32 cellular contexts compared by ENCODE assay signal in genomic region chr5:75823811-75824210, GRCh38.
"Had no signal": no experiment of that assay in that cellular context is flagged by ENCODE, and none has a peak within 500 bp of the region (broad histone marks: within the 10 kb centered on the region; RNA-seq: fewer than 3 reads in every experiment).

No MANE protein-coding gene starts in this region.

- H3K4me3 Mint-ChIP-seq: activated CD4-positive, alpha-beta T cell treated with anti-CD3 and anti-CD28 coated beads, Interleukin-2, amount 10 ng/mL, durations not matched to agents 24 days and 14 days; activated CD8-positive, alpha-beta T cell treated with anti-CD3 and anti-CD28 coated beads for 36 hours; activated naive CD8-positive, alpha-beta T cell treated with anti-CD3 and anti-CD28 coated beads for 36 hours; activated T-cell treated with anti-CD3 and anti-CD28 coated beads, Interleukin-2, amount 50 U/mL, for 72 hours; activated T-helper 17 cell treated with anti-CD3 and anti-CD28 coated beads, Interleukin-2, amount 50 U/mL, for 72 hours; central memory CD8-positive, alpha-beta T cell; T-helper 1 cell treated with Interleukin-12 subunit alpha and Interleukin-12 subunit beta and Interleukin-4 antibody, amounts not matched to agents 30 μg/mL and 1 μg/mL, for 36 hours; T-helper 2 cell treated with Interferon-gamma antibody and Interleukin-4, amounts not matched to agents 5 μg/mL and 100 μg/mL, for 36 hours had no signal

- H3K9me3 ChIP-seq: MG63, SJCRH30 had no signal

- H3K27ac Mint-ChIP-seq: activated CD4-positive, alpha-beta T cell treated with anti-CD3 and anti-CD28 coated beads, Interleukin-2, amount 10 ng/mL, durations not matched to agents 24 days and 14 days; activated CD8-positive, alpha-beta T cell treated with anti-CD3 and anti-CD28 coated beads for 36 hours; activated naive CD8-positive, alpha-beta T cell treated with anti-CD3 and anti-CD28 coated beads for 36 hours; activated T-cell treated with anti-CD3 and anti-CD28 coated beads, Interleukin-2, amount 50 U/mL, for 72 hours; activated T-helper 17 cell treated with anti-CD3 and anti-CD28 coated beads, Interleukin-2, amount 50 U/mL, for 72 hours; T-helper 1 cell treated with Interleukin-12 subunit alpha and Interleukin-12 subunit beta and Interleukin-4 antibody, amounts not matched to agents 30 μg/mL and 1 μg/mL, for 36 hours; T-helper 2 cell treated with Interferon-gamma antibody and Interleukin-4, amounts not matched to agents 5 μg/mL and 100 μg/mL, for 36 hours had no signal

- H3K27me3 ChIP-seq: SJCRH30 had no signal

- H3K36me3 Mint-ChIP-seq: activated naive CD8-positive, alpha-beta T cell treated with anti-CD3 and anti-CD28 coated beads for 36 hours had no signal

- FAIRE-seq: TTC549 had no signal

- ATAC-seq: activated CD8-positive, alpha-beta T cell treated with anti-CD3 and anti-CD28 coated beads for 36 hours; activated T-cell treated with anti-CD3 and anti-CD28 coated beads, Interleukin-2, amount 50 U/mL, for 72 hours; activated T-helper 17 cell treated with anti-CD3 and anti-CD28 coated beads, Interleukin-2, amount 50 U/mL, for 72 hours; Panc1 had no signal

- H3K4me3 ChIP-seq: cardiac muscle cell, MG63, SJCRH30, SK-N-MC had no signal

- H3K4me1 Mint-ChIP-seq: activated CD4-positive, alpha-beta T cell treated with anti-CD3 and anti-CD28 coated beads, Interleukin-2, amount 10 ng/mL, durations not matched to agents 24 days and 14 days; activated naive CD8-positive, alpha-beta T cell treated with anti-CD3 and anti-CD28 coated beads for 36 hours; activated T-helper 17 cell treated with anti-CD3 and anti-CD28 coated beads, Interleukin-2, amount 50 U/mL, for 72 hours; central memory CD8-positive, alpha-beta T cell had no signal

- H3K36me3 ChIP-seq: cardiac muscle cell, MG63, SJCRH30 had no signal

- DNase-seq: activated CD4-positive, alpha-beta T cell treated with anti-CD3 and anti-CD28 coated beads, Interleukin-2, amount 10 ng/mL, durations not matched to agents 24 days and 14 days; activated CD4-positive, alpha-beta T cell treated with anti-CD3 and anti-CD28 coated beads, Interleukin-2, amount 50 U/mL, for 4 hours; activated CD8-positive, alpha-beta T cell treated with anti-CD3 and anti-CD28 coated beads for 36 hours; activated effector memory CD4-positive, alpha-beta T cell treated with anti-CD3 and anti-CD28 coated beads, Interleukin-2, amount 50 U/mL, for 16 hours; activated naive CD4-positive, alpha-beta T cell; activated naive CD4-positive, alpha-beta T cell treated with anti-CD3 and anti-CD28 coated beads, Interleukin-2, amount 50 U/mL, for 16 hours; activated naive CD8-positive, alpha-beta T cell treated with anti-CD3 and anti-CD28 coated beads for 36 hours; activated T-cell treated with anti-CD3 and anti-CD28 coated beads, Interleukin-2, amount 50 U/mL, for 1 hour; activated T-cell treated with anti-CD3 and anti-CD28 coated beads, Interleukin-2, amount 50 U/mL, for 72 hours; amniotic stem cell; aorta; Karpas-422; MG63; MV-4-11; NCI-H1092; NCI-H1436 treated with DMSO at 0.1 percent for 48 hours; NCI-H1694 treated with DMSO at 0.1 percent for 48 hours; NCI-H2029; NCI-H2171; NCI-H510A; NCI-H526; NCI-H82; SHP77; SJCRH30 had no signal

- H3K4me1 ChIP-seq: SJCRH30 had no signal

- H3K9me3 Mint-ChIP-seq: activated CD4-positive, alpha-beta T cell treated with anti-CD3 and anti-CD28 coated beads, Interleukin-2, amount 10 ng/mL, durations not matched to agents 24 days and 14 days; activated naive CD8-positive, alpha-beta T cell treated with anti-CD3 and anti-CD28 coated beads for 36 hours; activated T-helper 17 cell treated with anti-CD3 and anti-CD28 coated beads, Interleukin-2, amount 50 U/mL, for 72 hours; central memory CD8-positive, alpha-beta T cell; T-helper 1 cell treated with Interleukin-12 subunit alpha and Interleukin-12 subunit beta and Interleukin-4 antibody, amounts not matched to agents 30 μg/mL and 1 μg/mL, for 36 hours; T-helper 2 cell treated with Interferon-gamma antibody and Interleukin-4, amounts not matched to agents 5 μg/mL and 100 μg/mL, for 36 hours had no signal

- H3K27ac ChIP-seq: cardiac muscle cell, SJCRH30, SK-N-MC had no signal
